ENCODE assay signal across 8 cellular contexts in genomic region chr16:85750827-85751641, GRCh38. TPM values are rescaled to one million over a fixed set of nuclear protein-coding genes. Genes with fewer than 3 reads are reported as not detected.
A peak's percentile ranks its signal among the peaks of the same experiment; 100 is the strongest.
DNase-seq lines count a peak whose midpoint lies in the region; ATAC-seq, FAIRE-seq and TF ChIP-seq lines count a peak whose summit lies in the region.

Gene C16orf74 (minus strand): TSS chr16:85751096. CDS start chr16:85735217, 15,879 bp downstream.

- peaks cover 7% of the 10 kb centered on the region for H4K20me1 ChIP-seq in astrocyte (ENCODE audit: insufficient read depth, low read length)

- H3K36me3 Mint-ChIP-seq in CD14-positive monocyte (peaks cover 2 to 16% of the 10 kb centered on the region in 2 donors), astrocyte (ENCODE audit: low read depth, unreplicated experiment) (no peaks in the 10 kb centered on the region)

- peaks cover 44% of the 10 kb centered on the region for H3K4me1 ChIP-seq in astrocyte (ENCODE audit: insufficient read depth, low read length)
- peaks cover 27% of the 10 kb centered on the region for H3K4me1 ChIP-seq in iPS-15b (ENCODE audit: control insufficient read depth, insufficient read depth, low read length)
- peaks cover 48% of the 10 kb centered on the region for H3K4me1 ChIP-seq in skeletal muscle satellite cell (ENCODE audit: control insufficient read depth, insufficient read depth, low read length)

- no peaks in the 10 kb centered on the region for H3K27me3 ChIP-seq in MG63
- no peaks in the 10 kb centered on the region for H3K27me3 ChIP-seq in astrocyte (ENCODE audit: insufficient read depth, low read length)
- peaks cover 8% of the 10 kb centered on the region for H3K27me3 ChIP-seq in iPS-15b (ENCODE audit: control insufficient read depth, insufficient read depth, low read length)
- H3K27me3 ChIP-seq in skeletal muscle satellite cell (ENCODE audit: control insufficient read depth, insufficient read depth, low read length): peaks cover 13% of the 10 kb centered on the region

- H3K4me1 Mint-ChIP-seq in CD14-positive monocyte: peaks cover 28% of the 10 kb centered on the region
- H3K4me1 Mint-ChIP-seq in astrocyte (ENCODE audit: low read depth, unreplicated experiment): peaks cover 15% of the 10 kb centered on the region

- H3K27ac Mint-ChIP-seq in CD14-positive monocyte (peak within 1 kb of the TSS in 4 of 7 donors; percentile 57 to 83 (median 66)), astrocyte (ENCODE audit: unreplicated experiment) (peak within 1 kb of the TSS; percentile 78)

- H3K36me3 ChIP-seq in MG63 (no peaks in the 10 kb centered on the region), astrocyte (ENCODE audit: insufficient read depth, low read length) (no peaks in the 10 kb centered on the region), iPS-15b (ENCODE audit: control insufficient read depth, insufficient read depth, low read length) (no peaks in the 10 kb centered on the region), skeletal muscle satellite cell (ENCODE audit: insufficient read depth, low read length) (no peaks in the 10 kb centered on the region)

- H3K4me2 ChIP-seq in astrocyte (ENCODE audit: low read length) (peak within 1 kb of the TSS; percentile 93), skeletal muscle satellite cell (ENCODE audit: low read length) (peak within 1 kb of the TSS; percentile 94)

- peaks cover 13 to 31% (median 18%) of the 10 kb centered on the region in 3 donors for H3K27me3 Mint-ChIP-seq in CD14-positive monocyte (ENCODE audit: low read depth in 3 of 3)
- peaks cover 11% of the 10 kb centered on the region for H3K27me3 Mint-ChIP-seq in astrocyte (ENCODE audit: low read depth, unreplicated experiment)

- peak within 1 kb of the TSS; percentile 63 for H2AFZ ChIP-seq in astrocyte (ENCODE audit: low read depth, low read length)

- no peak within 1 kb of the TSS for H3K27ac ChIP-seq in astrocyte (ENCODE audit: low read depth, low read length)

- H3K9me3 Mint-ChIP-seq in CD14-positive monocyte (no peaks in the 10 kb centered on the region), astrocyte (ENCODE audit: unreplicated experiment) (no peaks in the 10 kb centered on the region)

- H3K4me3 ChIP-seq in MG63: peak within 1 kb of the TSS; percentile 56
- H3K4me3 ChIP-seq in astrocyte (ENCODE audit: insufficient read depth, low read depth, low read length): peak within 1 kb of the TSS; percentile 57
- peak within 1 kb of the TSS; percentile 60 for H3K4me3 ChIP-seq in iPS-15b (ENCODE audit: low read depth, low read length)
- peak within 1 kb of the TSS; percentile 76 for H3K4me3 ChIP-seq in skeletal muscle satellite cell (ENCODE audit: low read length)

- intact Hi-C loops in CD14-positive monocyte (cut with micrococcal nuclease): no loop called here

- H3K79me2 ChIP-seq in astrocyte (ENCODE audit: insufficient read depth, low read length): peaks cover 5% of the 10 kb centered on the region

- H3K9ac ChIP-seq in astrocyte (ENCODE audit: low read length) (peak within 1 kb of the TSS; percentile 54), iPS-15b (ENCODE audit: low read depth, low read length) (no peak within 1 kb of the TSS), skeletal muscle satellite cell (ENCODE audit: low read depth, low read length) (peak within 1 kb of the TSS; percentile 61)

- DNase-seq in CD14-positive monocyte (ENCODE audit: low spot score) (no peak), MG63 (peak; percentile 59), astrocyte (ENCODE audit: low read depth) (no peak), superior temporal gyrus (ENCODE audit: extremely low spot score) (no peak)
- no peak for DNase-seq in stimulated activated CD8-positive, alpha-beta memory T cell treated with anti-CD3 and anti-CD28 coated beads, Interleukin-4, amount 100 ng/mL, for 48 hours

- H3K4me3 Mint-ChIP-seq in CD14-positive monocyte (peak within 1 kb of the TSS; percentile 95 to 99), astrocyte (ENCODE audit: unreplicated experiment) (peak within 1 kb of the TSS; percentile 87)

- H3K9me3 ChIP-seq in MG63 (no peaks in the 10 kb centered on the region), astrocyte (ENCODE audit: insufficient read depth, low read depth, low read length) (no peaks in the 10 kb centered on the region), iPS-15b (ENCODE audit: control insufficient read depth, insufficient read depth, low read length) (no peaks in the 10 kb centered on the region), skeletal muscle satellite cell (replicated peaks; ENCODE audit: low read length) (no peaks in the 10 kb centered on the region)

- peak; percentile 38 for ATAC-seq in GM18907 (IDR thresholded peaks at IDR 0.05; ENCODE audit: unreplicated experiment)

- TF ChIP-seq CTCF in CD14-positive monocyte (IDR thresholded peaks at IDR 0.05): no peak
- no peak for TF ChIP-seq CTCF in astrocyte (IDR thresholded peaks at IDR 0.05; ENCODE audit: insufficient read depth, low read depth, low read length)

- FAIRE-seq in astrocyte (lab: Jason Lieb, UNC): no peak

RNA-seq across cellular contexts. Expression of gene C16orf74, which starts in this region (rescaled TPM):
- 10 to 100 TPM; 24.1 to 26.6 TPM for polyA plus RNA-seq in CD14-positive monocyte
- 4.6 and 8.7 TPM in 2 replicates for total RNA-seq in MG63 (2014; rRNA removed; shearing (Covaris generic); ENCODE audit: low replicate concordance)
- 2.6 and 4.7 TPM in 2 replicates for total RNA-seq in astrocyte
- total RNA-seq in skeletal muscle satellite cell (2012; rRNA removed): 11.1 and 12.7 TPM in 2 replicates
